In genomic region chr6:47780510-47781356, GRCh38 we compare ENCODE assay signal across 8 cellular contexts. TPM values are rescaled to one million over a fixed set of nuclear protein-coding genes. Genes with fewer than 3 reads are reported as not detected.
DNase-seq lines count a peak whose midpoint lies in the region; ATAC-seq and TF ChIP-seq lines count a peak whose summit lies in the region.

No MANE protein-coding gene starts in this region.

- CTCF ChIA-PET in activated CD8-positive, alpha-beta T cell treated with anti-CD3 and anti-CD28 coated beads for 36 hours (lab: Charles Lee) = interaction anchor here (0.7 to 6.7 kb wide), 23 partner anchors 9 to 424 kb away, joined by 3 to 103 read pairs (median 4); partner anchors contain the start of gene ADGRF4

- H3K9me3 ChIP-seq in neural progenitor cell (ENCODE audit: low read depth) = no peaks in the 10 kb centered on the region

- peaks cover 5% of the 10 kb centered on the region for H3K4me1 Mint-ChIP-seq in activated CD8-positive, alpha-beta T cell treated with anti-CD3 and anti-CD28 coated beads for 36 hours (ENCODE audit: low read depth)
- H3K4me1 Mint-ChIP-seq in neural progenitor cell = peaks cover 15% of the 10 kb centered on the region

- POLR2A ChIA-PET in activated CD8-positive, alpha-beta T cell treated with anti-CD3 and anti-CD28 coated beads for 36 hours (lab: Charles Lee) = no interaction called here

- ATAC-seq in GM19467 (IDR thresholded peaks at IDR 0.05; ENCODE audit: unreplicated experiment) (peak; percentile 90), HG03460 (IDR thresholded peaks at IDR 0.05; ENCODE audit: unreplicated experiment) (peak; percentile 90)
- peak; percentile 97 for ATAC-seq in activated CD8-positive, alpha-beta T cell treated with anti-CD3 and anti-CD28 coated beads for 36 hours

- H2AFZ ChIP-seq in neural progenitor cell (replicated peaks) = peak overlapping the region; percentile 62

- H3K4me3 Mint-ChIP-seq in activated CD8-positive, alpha-beta T cell treated with anti-CD3 and anti-CD28 coated beads for 36 hours = no peak overlapping the region
- no peak overlapping the region for H3K4me3 Mint-ChIP-seq in neural progenitor cell

- no peaks in the 10 kb centered on the region for H3F3A ChIP-seq in neural progenitor cell (ENCODE audit: low read depth)

- no peaks in the 10 kb centered on the region for H3K4me1 ChIP-seq in neural progenitor cell

- no peaks in the 10 kb centered on the region for H3K9me3 Mint-ChIP-seq in activated CD8-positive, alpha-beta T cell treated with anti-CD3 and anti-CD28 coated beads for 36 hours
- H3K9me3 Mint-ChIP-seq in neural progenitor cell = no peaks in the 10 kb centered on the region

- no peaks in the 10 kb centered on the region for H3K36me3 ChIP-seq in neural progenitor cell

- no peak overlapping the region for H3K9ac ChIP-seq in neural progenitor cell

- H3K4me3 ChIP-seq in fibroblast of the aortic adventitia (ENCODE audit: low read depth, low read length) (no peak overlapping the region), neural progenitor cell (no peak overlapping the region), lower leg skin (ENCODE audit: low read depth, poor library complexity, severe bottlenecking) (no peak overlapping the region)

- WGBS in lower leg skin, 2 donors = 1 to 2% methylated on average over 6 of the region's 6 CpGs

- no peak overlapping the region for H3K27ac ChIP-seq in neural progenitor cell

- no peaks in the 10 kb centered on the region for H3K27me3 ChIP-seq in neural progenitor cell

- intact Hi-C loops in activated CD8-positive, alpha-beta T cell treated with anti-CD3 and anti-CD28 coated beads for 36 hours (cut with micrococcal nuclease) = loop anchor here (1.0 kb wide), 2 partner anchors 149 to 366 kb away; no protein-coding TSS in a partner anchor
- intact Hi-C loops in lower leg skin (cut with DNase I; ENCODE audit: low total_unique reads) = loop anchor here (10.0 kb wide), 1 partner anchor 1634 kb away; no protein-coding TSS in a partner anchor

- no peak overlapping the region for H3K27ac Mint-ChIP-seq in activated CD8-positive, alpha-beta T cell treated with anti-CD3 and anti-CD28 coated beads for 36 hours
- peak overlapping the region; percentile 76 for H3K27ac Mint-ChIP-seq in neural progenitor cell

- H3K27me3 Mint-ChIP-seq in activated CD8-positive, alpha-beta T cell treated with anti-CD3 and anti-CD28 coated beads for 36 hours = peaks cover 11% of the 10 kb centered on the region
- H3K27me3 Mint-ChIP-seq in neural progenitor cell (ENCODE audit: insufficient read depth, low read depth) = no peaks in the 10 kb centered on the region

- H4K20me1 ChIP-seq in neural progenitor cell (ENCODE audit: low read depth) = no peaks in the 10 kb centered on the region

- DNase-seq in DMS153 (lab: John Stamatoyannopoulos, UW) = peak; percentile 54
- peak; percentile 85 for DNase-seq in NCI-H69 (lab: John Stamatoyannopoulos, UW)
- peak; percentile 56 for DNase-seq in activated CD8-positive, alpha-beta T cell treated with anti-CD3 and anti-CD28 coated beads for 36 hours
- DNase-seq in fibroblast of the aortic adventitia (ENCODE audit: low read depth) = peak; percentile 85
- peak; percentile 66 for DNase-seq in neural progenitor cell (ENCODE audit: low spot score)
- DNase-seq in lower leg skin (ENCODE audit: low spot score in 2 of 2) = no peak

- H3K79me2 ChIP-seq in neural progenitor cell (ENCODE audit: low read depth) = no peaks in the 10 kb centered on the region

- TF ChIP-seq CTCF in activated CD8-positive, alpha-beta T cell treated with anti-CD3 and anti-CD28 coated beads for 36 hours (IDR thresholded peaks at IDR 0.05) = peak; percentile 56
- peak; percentile 79 for TF ChIP-seq CTCF in fibroblast of the aortic adventitia (IDR thresholded peaks at IDR 0.05; ENCODE audit: insufficient read depth, low read length)
- TF ChIP-seq CTCF in neural progenitor cell (IDR thresholded peaks at IDR 0.05) = peak; percentile 73
- no peak for TF ChIP-seq CTCF in lower leg skin (IDR thresholded peaks at IDR 0.05)

- no peak overlapping the region for H3K4me2 ChIP-seq in neural progenitor cell

- TF ChIP-seq POLR2A in lower leg skin (IDR thresholded peaks at IDR 0.05) = no peak

- no peaks in the 10 kb centered on the region for H3K36me3 Mint-ChIP-seq in activated CD8-positive, alpha-beta T cell treated with anti-CD3 and anti-CD28 coated beads for 36 hours (ENCODE audit: low read depth)
- H3K36me3 Mint-ChIP-seq in neural progenitor cell = no peaks in the 10 kb centered on the region

RNA-seq across cellular contexts. Expression of gene OPN5, which starts 1.1 kb away (rescaled TPM):
- total RNA-seq in activated CD8-positive, alpha-beta T cell treated with anti-CD3 and anti-CD28 coated beads for 36 hours = not detected
- total RNA-seq in fibroblast of the aortic adventitia (ENCODE audit: low replicate concordance) = under 0.01 TPM in 1 of 2 replicates, not detected in the other
- not detected in 2 replicates for total RNA-seq in neural progenitor cell (ENCODE audit: low replicate concordance)
- not detected for total RNA-seq in lower leg skin

Comparison
In these comparisons a context has a peak if more than half of its experiments do, and no peak if none do; other contexts are left out.
1. DNase-seq: peak in DMS153 (single experiment), NCI-H69 (single experiment), activated CD8-positive, alpha-beta T cell treated with anti-CD3 and anti-CD28 coated beads for 36 hours (single experiment), fibroblast of the aortic adventitia (single experiment) and neural progenitor cell (single experiment); none in lower leg skin (0 of 2).
2. CTCF ChIP-seq: peak in activated CD8-positive, alpha-beta T cell treated with anti-CD3 and anti-CD28 coated beads for 36 hours (single experiment), fibroblast of the aortic adventitia (single experiment) and neural progenitor cell (single experiment); none in lower leg skin (0 of 3).
3. Peak in every context shown above with its lines, with median percentiles within 50 percentile points of each other: ATAC-seq.